Comparison of ENCODE assay signal across 8 cellular contexts in the genomic region with DNA sequence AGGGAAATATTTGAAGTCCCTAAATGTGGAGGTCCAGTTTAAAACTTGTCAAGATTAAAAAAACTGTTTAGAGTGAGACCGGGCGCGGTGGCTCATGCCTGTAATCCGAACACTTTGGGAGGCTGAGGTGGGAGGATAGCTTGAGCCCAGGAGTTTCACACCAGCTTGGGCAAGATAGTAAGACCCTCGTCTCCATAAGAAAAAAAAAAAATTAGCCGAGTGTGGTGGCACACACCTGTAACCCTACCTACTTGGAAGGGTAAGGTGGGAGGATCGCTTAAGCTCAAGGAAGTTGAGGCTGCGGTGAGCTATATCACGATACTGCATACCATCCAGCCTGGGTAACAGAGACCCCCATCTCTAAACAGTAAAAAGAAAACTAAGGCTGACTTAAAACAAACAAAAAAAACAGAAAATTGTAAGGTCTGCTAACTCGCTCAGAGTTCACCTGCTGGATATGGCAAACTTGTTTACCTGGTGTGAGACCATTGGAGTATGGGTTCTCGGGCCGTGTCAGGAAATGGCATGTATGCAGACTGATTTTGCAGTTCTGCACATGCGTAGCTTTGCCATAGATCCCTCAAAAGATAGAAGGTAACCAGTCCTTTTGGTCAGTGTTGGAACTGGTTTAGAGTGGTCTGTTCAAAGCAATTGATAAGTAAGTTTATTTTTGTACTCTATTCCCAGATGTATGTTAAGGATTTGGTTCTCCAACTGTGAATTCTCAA. TPM values are rescaled to one million over a fixed set of nuclear protein-coding genes. Genes with fewer than 3 reads are reported as not detected.
DNase-seq lines count a peak whose midpoint lies in the region; ATAC-seq and TF ChIP-seq lines count a peak whose summit lies in the region.

No MANE protein-coding gene starts in this region.

- in situ Hi-C loops in HAP-1 (cut with MboI; ENCODE audit: low sequenced_read_pairs) = no loop called here

- ATAC-seq in gastroesophageal sphincter (no peak), GM19395 (IDR thresholded peaks at IDR 0.05; ENCODE audit: unreplicated experiment) (no peak), HG02623 (IDR thresholded peaks at IDR 0.05; ENCODE audit: unreplicated experiment) (no peak), GM21529 (IDR thresholded peaks at IDR 0.05; ENCODE audit: unreplicated experiment) (no peak), GM21717 (IDR thresholded peaks at IDR 0.05; ENCODE audit: unreplicated experiment) (no peak)

- no peak for TF ChIP-seq CTCF in gastroesophageal sphincter (IDR thresholded peaks at IDR 0.05)

- peak overlapping the region; percentile 67 for H3K4me3 ChIP-seq in HAP-1
- H3K4me3 ChIP-seq in gastroesophageal sphincter = peak overlapping the region; percentile 99 to 100

- 36 to 48% methylated on average over 5 to 13 of the region's 13 CpGs for WGBS in gastroesophageal sphincter (ENCODE audit: low coverage in 1 of 2), 2 donors

- no peak for TF ChIP-seq POLR2A in gastroesophageal sphincter (IDR thresholded peaks at IDR 0.05)

- H3K36me3 ChIP-seq in HAP-1 (replicated peaks) (peaks cover 13% of the 10 kb centered on the region), gastroesophageal sphincter (no peaks in the 10 kb centered on the region)

- DNase-seq in HAP-1 (ENCODE audit: low spot score in 2 of 2) = no peak
- peak; percentile 19 to 39 for DNase-seq in activated CD4-positive, alpha-beta T cell treated with anti-CD3 and anti-CD28 coated beads, Interleukin-2, amount 50 U/mL, for 48 hours
- peak; percentile 9 for DNase-seq in stimulated activated CD4-positive, alpha-beta T cell treated with anti-CD3 and anti-CD28 coated beads, Interleukin-4, amount 100 ng/mL, for 1 hour

- peaks cover 26% of the 10 kb centered on the region for H3K4me1 ChIP-seq in HAP-1
- peaks cover 13 to 59% (median 46%) of the 10 kb centered on the region in 3 donors for H3K4me1 ChIP-seq in gastroesophageal sphincter

- no peak for TF ChIP-seq EP300 in gastroesophageal sphincter (IDR thresholded peaks at IDR 0.05)

- peak overlapping the region; percentile 97 to 100 (median 98) for H3K27ac ChIP-seq in gastroesophageal sphincter

- H3K9me3 ChIP-seq in HAP-1 = no peaks in the 10 kb centered on the region
- H3K9me3 ChIP-seq in gastroesophageal sphincter = no peaks in the 10 kb centered on the region

- H3K27me3 ChIP-seq in HAP-1 (ENCODE audit: low read depth) = no peaks in the 10 kb centered on the region
- no peaks in the 10 kb centered on the region for H3K27me3 ChIP-seq in gastroesophageal sphincter

RNA-seq across cellular contexts. Expression of a gene that starts 2.1 kb away (rescaled TPM):
- total RNA-seq in gastroesophageal sphincter = 100 to 1,000 TPM; 134 to 273 (median 161) TPM

RNA-seq across cellular contexts. Expression of a gene that starts 7.3 kb away (rescaled TPM):
- total RNA-seq in gastroesophageal sphincter = 10 to 100 TPM; 19.3 to 27.6 (median 22.6) TPM

RNA-seq across cellular contexts. Expression of a gene that starts 40.3 kb away (rescaled TPM):
- total RNA-seq in gastroesophageal sphincter = 100 to 1,000 TPM; 179 to 271 (median 229) TPM

RNA-seq across cellular contexts. Expression of a gene that starts 45.0 kb away (rescaled TPM):
- 10 to 100 TPM; 18.2 to 42.0 (median 27.6) TPM for total RNA-seq in gastroesophageal sphincter

Comparison
In these comparisons a context has a peak if more than half of its experiments do, and no peak if none do; other contexts are left out.
1. DNase-seq: peak in activated CD4-positive, alpha-beta T cell treated with anti-CD3 and anti-CD28 coated beads, Interleukin-2, amount 50 U/mL, for 48 hours (2 of 2) and stimulated activated CD4-positive, alpha-beta T cell treated with anti-CD3 and anti-CD28 coated beads, Interleukin-4, amount 100 ng/mL, for 1 hour (single experiment); none in HAP-1 (0 of 2).